In genomic region chr9:133918123-133918813, GRCh38 we compare ENCODE assay signal across 25 cellular contexts.
DNase-seq lines count a peak whose midpoint lies in the region; ATAC-seq, FAIRE-seq and TF ChIP-seq lines count a peak whose summit lies in the region.
"Had no signal": no experiment of that assay in that cellular context is flagged by ENCODE, and none has a peak within 500 bp of the region (broad histone marks: within the 10 kb centered on the region; RNA-seq: fewer than 3 reads in every experiment).

No MANE protein-coding gene starts in this region.

- peak overlapping the region; percentile 49 for H3K27ac ChIP-seq in HepG2 (ENCODE audit: extremely low read length, insufficient read depth, low read length)
- H3K27ac ChIP-seq in right lobe of liver, result no peak overlapping the region
- no peak overlapping the region for H3K27ac ChIP-seq in endothelial cell of umbilical vein (ENCODE audit: insufficient read depth, low read depth, low read length)
- no peak overlapping the region for H3K27ac ChIP-seq in foreskin keratinocyte
- H3K27ac ChIP-seq: brain microvascular endothelial cell, prostate gland had no signal

- TF ChIP-seq EP300 in HepG2 (IDR thresholded peaks at IDR 0.05; ENCODE audit: low read depth in 2 of 2, low read length in 2 of 2), result no peak
- TF ChIP-seq EP300 in HepG2 (CRISPR knock-in tag; IDR thresholded peaks at IDR 0.05; ENCODE audit: borderline replicate concordance), result no peak

- H3K4me3 Mint-ChIP-seq in nephron progenitor cell, result no peak overlapping the region
- H3K4me3 Mint-ChIP-seq: activated CD4-positive, alpha-beta memory T cell treated with anti-CD3 and anti-CD28 coated beads for 36 hours; activated T-cell treated with anti-CD3 and anti-CD28 coated beads, Interleukin-2, amount 50 U/mL, for 24 hours; CD4-positive, alpha-beta memory T cell; IgD-negative memory B cell; naive thymus-derived CD4-positive, alpha-beta T cell; T-cell had no signal

- peaks cover 9% of the 10 kb centered on the region for H3K36me3 Mint-ChIP-seq in nephron progenitor cell (ENCODE audit: low read depth)
- H3K36me3 Mint-ChIP-seq: activated CD4-positive, alpha-beta memory T cell treated with anti-CD3 and anti-CD28 coated beads for 36 hours; CD4-positive, alpha-beta memory T cell; naive thymus-derived CD4-positive, alpha-beta T cell; T-cell had no signal

- H3K9me3 ChIP-seq in HepG2 (ENCODE audit: low read length) (no peaks in the 10 kb centered on the region), right lobe of liver (no peaks in the 10 kb centered on the region), endothelial cell of umbilical vein (replicated peaks; ENCODE audit: control insufficient read depth, insufficient read depth, low read length) (no peaks in the 10 kb centered on the region)
- H3K9me3 ChIP-seq: prostate gland had no signal

- WGBS in HepG2 (ENCODE audit: low lambda C conversion rate), result 92% methylated on average over 22 of the region's 24 CpGs
- 39% methylated on average over 7 of the region's 24 CpGs for WGBS in right lobe of liver (ENCODE audit: insufficient coverage, low coverage, low lambda C conversion rate, missing lambda C conversion rate)

- peak overlapping the region; percentile 33 for H3K27ac Mint-ChIP-seq in nephron progenitor cell
- H3K27ac Mint-ChIP-seq: activated CD4-positive, alpha-beta memory T cell treated with anti-CD3 and anti-CD28 coated beads for 36 hours; activated T-cell treated with anti-CD3 and anti-CD28 coated beads, Interleukin-2, amount 50 U/mL, for 24 hours; IgD-negative memory B cell; T-cell had no signal

- dilution Hi-C loops in endothelial cell of umbilical vein (cut with MboI; ENCODE audit: extremely low pct_ligation_motif_present, low sequenced_read_pairs), result no loop called here

- FAIRE-seq in HepG2 (lab: Jason Lieb, UNC), result no peak
- peak; percentile 59 for FAIRE-seq in endothelial cell of umbilical vein (lab: Jason Lieb, UNC)
- FAIRE-seq: GM19239 had no signal

- DNase-seq in HepG2 (ENCODE audit: low spot score), result no peak
- no peak for DNase-seq in right lobe of liver
- DNase-seq in endothelial cell of umbilical vein (ENCODE audit: low read depth, low spot score), result peak; percentile 26
- no peak for DNase-seq in nephron progenitor cell
- no peak for DNase-seq in 8988T
- DNase-seq in foreskin keratinocyte, result no peak
- DNase-seq: ACHN; activated CD4-positive, alpha-beta memory T cell treated with anti-CD3 and anti-CD28 coated beads for 36 hours; activated naive CD4-positive, alpha-beta T cell treated with anti-CD3 and anti-CD28 coated beads, Interleukin-2, amount 50 U/mL, for 16 hours; activated T-cell treated with anti-CD3 and anti-CD28 coated beads, Interleukin-2, amount 50 U/mL, for 24 hours; brain microvascular endothelial cell; CD4-positive, alpha-beta memory T cell; DND-41; effector CD8-positive, alpha-beta T cell; naive thymus-derived CD4-positive, alpha-beta T cell; NCI-H1694 treated with DMSO at 0.1 percent for 48 hours; NCI-H226; stimulated activated CD4-positive, alpha-beta T cell treated with anti-CD3 and anti-CD28 coated beads, Interleukin-12 subunit alpha, Interleukin-12 subunit beta, amount 100 ng/mL, for 4 hours; stimulated activated naive CD4-positive, alpha-beta T cell; T-cell had no signal

- H3K27me3 Mint-ChIP-seq in nephron progenitor cell (ENCODE audit: low read depth, poor library complexity), result peaks cover 3% of the 10 kb centered on the region
- H3K27me3 Mint-ChIP-seq: IgD-negative memory B cell had no signal

- POLR2A ChIA-PET in HepG2 (lab: Yijun Ruan, JAX) (interaction anchor here (0.8 to 1.6 kb wide), 2 partner anchors 26 to 74 kb away, joined by 3 to 5 read pairs; no protein-coding TSS in a partner anchor), endothelial cell of umbilical vein (lab: Charles Lee) (no interaction called here)

- H2AFZ ChIP-seq in HepG2 (ENCODE audit: low read length) (no peak overlapping the region), endothelial cell of umbilical vein (ENCODE audit: low read depth, low read length) (no peak overlapping the region)

- H3K9me1 ChIP-seq in endothelial cell of umbilical vein (replicated peaks; ENCODE audit: control insufficient read depth, extremely low read depth, insufficient read depth, low read length), result no peaks in the 10 kb centered on the region

- no peak for TF ChIP-seq RAD21 in HepG2 (CRISPR knock-in tag; IDR thresholded peaks at IDR 0.05)

- H3K9ac ChIP-seq in HepG2 (ENCODE audit: insufficient read depth, low read depth, low read length) (peak overlapping the region; percentile 15; the same call in 1 of the 2 replicates), endothelial cell of umbilical vein (replicated peaks; ENCODE audit: extremely low read depth, insufficient read depth, low read length) (no peak overlapping the region)

- ATAC-seq in HepG2, result no peak
- ATAC-seq in right lobe of liver, result no peak
- no peak for ATAC-seq in foreskin keratinocyte
- ATAC-seq in GM21423 (IDR thresholded peaks at IDR 0.05; ENCODE audit: unreplicated experiment), result no peak
- ATAC-seq in HG03045 (IDR thresholded peaks at IDR 0.05; ENCODE audit: unreplicated experiment), result no peak
- ATAC-seq: naive thymus-derived CD4-positive, alpha-beta T cell; T-cell had no signal

- TF ChIP-seq POLR2A in HepG2 (IDR thresholded peaks at IDR 0.05; ENCODE audit: insufficient read depth in 1 of 2, low read depth in 2 of 2, low read length in 2 of 2) (no peak), right lobe of liver (IDR thresholded peaks at IDR 0.05) (no peak), endothelial cell of umbilical vein (IDR thresholded peaks at IDR 0.05; ENCODE audit: low read depth, low read length) (no peak)

- in situ Hi-C loops in HepG2 (cut with HindIII; ENCODE audit: extremely low pct_ligation_motif_present, low pct_unique_long_range_greater_than_20kb), result no loop called here

- peaks cover 0 to 4% of the 10 kb centered on the region in 2 experiments; a peak in 3 of 5 replicates for H3K36me3 ChIP-seq in HepG2 (replicated peaks in 1 of 2; ENCODE audit: control insufficient read depth in 1 of 2, insufficient read depth in 2 of 2, low read length in 2 of 2)
- no peaks in the 10 kb centered on the region for H3K36me3 ChIP-seq in right lobe of liver
- H3K36me3 ChIP-seq in endothelial cell of umbilical vein (ENCODE audit: control insufficient read depth in 2 of 2, extremely low read depth in 1 of 2, insufficient read depth in 2 of 2, low read length in 2 of 2), result no peaks in the 10 kb centered on the region
- H3K36me3 ChIP-seq: brain microvascular endothelial cell, prostate gland had no signal

- H3K4me1 ChIP-seq in HepG2 (ENCODE audit: insufficient read depth, low read length) (peaks cover 63% of the 10 kb centered on the region), right lobe of liver (peaks cover 0 to 25% (median 10%) of the 10 kb centered on the region in 4 donors), endothelial cell of umbilical vein (ENCODE audit: control insufficient read depth, extremely low read depth, insufficient read depth, low read length) (no peaks in the 10 kb centered on the region), foreskin keratinocyte (no peaks in the 10 kb centered on the region)
- H3K4me1 ChIP-seq: prostate gland had no signal

- BruUV-seq in HepG2 (replicated peaks; lab: Mats Ljungman, UMichigan), result TSS peak; percentile 29
- BruUV-seq in endothelial cell of umbilical vein (replicated peaks; lab: Mats Ljungman, UMichigan), result no TSS peak

- H3K79me2 ChIP-seq in HepG2 (ENCODE audit: insufficient read depth, low read length), result peaks cover 76% of the 10 kb centered on the region
- peaks cover 25% of the 10 kb centered on the region for H3K79me2 ChIP-seq in endothelial cell of umbilical vein (ENCODE audit: control insufficient read depth, insufficient read depth, low read length)

- CTCF ChIA-PET in HepG2 (lab: Yijun Ruan, JAX; ENCODE audit: low intra/inter-chr PET ratio, low total read pairs), result no interaction called here
- CTCF ChIA-PET in endothelial cell of umbilical vein (lab: Charles Lee), result interaction anchor here (1.0 to 2.4 kb wide), 2 partner anchors 27 to 49 kb away, joined by 3 to 6 read pairs; no protein-coding TSS in a partner anchor

- peaks cover 67% of the 10 kb centered on the region for H3K4me1 Mint-ChIP-seq in nephron progenitor cell

- H3K4me2 ChIP-seq in HepG2 (ENCODE audit: low read depth, low read length) (peak overlapping the region; percentile 42; the same call in 1 of the 2 replicates), endothelial cell of umbilical vein (ENCODE audit: insufficient read depth, low read length) (no peak overlapping the region)

- TF ChIP-seq CTCF in HepG2 (CRISPR knock-in tag; IDR thresholded peaks at IDR 0.05), result no peak
- TF ChIP-seq CTCF in right lobe of liver (IDR thresholded peaks at IDR 0.05), result no peak
- no peak for TF ChIP-seq CTCF in endothelial cell of umbilical vein (IDR thresholded peaks at IDR 0.05; ENCODE audit: extremely low read depth in 1 of 2, insufficient read depth in 1 of 2, low read depth in 1 of 2, low read length in 2 of 2)
- no peak for TF ChIP-seq CTCF in nephron progenitor cell (IDR thresholded peaks at IDR 0.05)
- no peak for TF ChIP-seq CTCF in foreskin keratinocyte (conservative IDR thresholded peaks at IDR 0.05)

- intact Hi-C loops in HepG2 (cut with micrococcal nuclease; ENCODE audit: unreplicated experiment) (no loop called here), right lobe of liver (cut with DNase I) (no loop called here), endothelial cell of umbilical vein (cut with micrococcal nuclease) (no loop called here)

- H3K4me3 ChIP-seq in HepG2 (replicated peaks in 1 of 3; ENCODE audit: insufficient read depth in 1 of 3, low read depth in 2 of 3, low read length in 3 of 3) (no peak overlapping the region), right lobe of liver (no peak overlapping the region), endothelial cell of umbilical vein (replicated peaks in 1 of 3; ENCODE audit: insufficient read depth in 1 of 3, low read depth in 1 of 3, low read length in 3 of 3) (no peak overlapping the region)
- H3K4me3 ChIP-seq: prostate gland had no signal

- no peaks in the 10 kb centered on the region for H3K9me3 Mint-ChIP-seq in nephron progenitor cell
- H3K9me3 Mint-ChIP-seq: activated CD4-positive, alpha-beta memory T cell treated with anti-CD3 and anti-CD28 coated beads for 36 hours; activated T-cell treated with anti-CD3 and anti-CD28 coated beads, Interleukin-2, amount 50 U/mL, for 24 hours; IgD-negative memory B cell; T-cell had no signal

- H3K27me3 ChIP-seq in HepG2 (ENCODE audit: control insufficient read depth in 1 of 2, insufficient read depth in 2 of 2, low read length in 2 of 2) (no peaks in the 10 kb centered on the region), right lobe of liver (no peaks in the 10 kb centered on the region), endothelial cell of umbilical vein (ENCODE audit: control insufficient read depth in 2 of 2, insufficient read depth in 2 of 2, low read length in 2 of 2) (no peaks in the 10 kb centered on the region), foreskin keratinocyte (no peaks in the 10 kb centered on the region)
- H3K27me3 ChIP-seq: brain microvascular endothelial cell had no signal

- 0 out of 2 replicates have a peak, but pooled peaks cover 2% of the 10 kb centered on the region for H4K20me1 ChIP-seq in HepG2 (ENCODE audit: insufficient read depth, low read length)
- H4K20me1 ChIP-seq in endothelial cell of umbilical vein (replicated peaks; ENCODE audit: control insufficient read depth, extremely low read depth, insufficient read depth, low read length), result peaks cover 3% of the 10 kb centered on the region

TF ChIP-seq in endothelial cell of umbilical vein, 7 proteins besides CTCF, POLR2A, EP300 and RAD21 (continues in another document):
- no peak for TF ChIP-seq MYC (IDR thresholded peaks at IDR 0.05; ENCODE audit: low read depth, low read length)
